ENCODE assay signal across 1 cellular context in genomic region chr16:31206776-31207175, GRCh38.
TF ChIP-seq lines count a peak whose summit lies in the region.

No MANE protein-coding gene starts in this region.

TF ChIP-seq in HepG2, 621 proteins besides CTCF, POLR2A, EP300 and RAD21 (continued from another document and continues in another):
- TF ChIP-seq ZNF142 (CRISPR knock-in tag; IDR thresholded peaks at IDR 0.05): no peak
- no peak for TF ChIP-seq ZBTB40 (IDR thresholded peaks at IDR 0.05)
- no peak for TF ChIP-seq ZBTB40 (CRISPR knock-in tag; IDR thresholded peaks at IDR 0.05)
- no peak for TF ChIP-seq ATF7 (IDR thresholded peaks at IDR 0.05)
- no peak for TF ChIP-seq ATF7 (CRISPR knock-in tag; IDR thresholded peaks at IDR 0.05)
- no peak for TF ChIP-seq ZNF574 (CRISPR knock-in tag; IDR thresholded peaks at IDR 0.05)
- TF ChIP-seq MLLT10 (CRISPR knock-in tag; IDR thresholded peaks at IDR 0.05): no peak
- TF ChIP-seq MAF1 (CRISPR knock-in tag; IDR thresholded peaks at IDR 0.05; ENCODE audit: borderline replicate concordance): no peak
- no peak for TF ChIP-seq IKZF4 (CRISPR knock-in tag; IDR thresholded peaks at IDR 0.05; ENCODE audit: borderline replicate concordance, low read depth, not compliant biosample characterization)
- TF ChIP-seq REL (CRISPR knock-in tag; conservative IDR thresholded peaks at IDR 0.05): no peak
- no peak for TF ChIP-seq ZC3H4 (CRISPR knock-in tag; IDR thresholded peaks at IDR 0.05; ENCODE audit: borderline replicate concordance)
- TF ChIP-seq ELK4 (CRISPR knock-in tag; IDR thresholded peaks at IDR 0.05; ENCODE audit: borderline replicate concordance): no peak
- no peak for TF ChIP-seq ZFAT (CRISPR knock-in tag; conservative IDR thresholded peaks at IDR 0.05)
- TF ChIP-seq SKIL (CRISPR knock-in tag; IDR thresholded peaks at IDR 0.05; ENCODE audit: borderline replicate concordance): no peak
- no peak for TF ChIP-seq ARHGAP35 (CRISPR knock-in tag; IDR thresholded peaks at IDR 0.05; ENCODE audit: borderline replicate concordance)
- TF ChIP-seq ELF3 (CRISPR knock-in tag; IDR thresholded peaks at IDR 0.05): 0 out of 2 replicates have a peak, but pooled peaks have one; percentile 32
- no peak for TF ChIP-seq DNMT1 (CRISPR knock-in tag; IDR thresholded peaks at IDR 0.05)
- TF ChIP-seq ZNF326 (CRISPR knock-in tag; IDR thresholded peaks at IDR 0.05; ENCODE audit: borderline replicate concordance): no peak
- peak; percentile 21; the same call in 1 of the 2 replicates for TF ChIP-seq KDM6A (CRISPR knock-in tag; IDR thresholded peaks at IDR 0.05; ENCODE audit: low read depth)
- TF ChIP-seq MNT (IDR thresholded peaks at IDR 0.05): no peak
- TF ChIP-seq MED13 (CRISPR knock-in tag; IDR thresholded peaks at IDR 0.05): no peak
- TF ChIP-seq ZFP62 (CRISPR knock-in tag; IDR thresholded peaks at IDR 0.05): no peak
- TF ChIP-seq RFXANK (CRISPR knock-in tag; IDR thresholded peaks at IDR 0.05): no peak
- TF ChIP-seq HNF4A (CRISPR knock-in tag; IDR thresholded peaks at IDR 0.05): no peak
- TF ChIP-seq ZNF20 (CRISPR knock-in tag; IDR thresholded peaks at IDR 0.05): no peak
- no peak for TF ChIP-seq ZNF44 (CRISPR knock-in tag; IDR thresholded peaks at IDR 0.05)
- TF ChIP-seq ZNF317 (CRISPR knock-in tag; IDR thresholded peaks at IDR 0.05): no peak
- TF ChIP-seq ZNF382 (CRISPR knock-in tag; IDR thresholded peaks at IDR 0.05; ENCODE audit: borderline replicate concordance): no peak
- TF ChIP-seq ZBTB37 (CRISPR knock-in tag; IDR thresholded peaks at IDR 0.05): no peak
- TF ChIP-seq TRIM24 (CRISPR knock-in tag; IDR thresholded peaks at IDR 0.05): no peak
- peak; percentile 73 for TF ChIP-seq SALL1 (CRISPR knock-in tag; IDR thresholded peaks at IDR 0.05)
- no peak for TF ChIP-seq ZNF839 (CRISPR knock-in tag; IDR thresholded peaks at IDR 0.05; ENCODE audit: borderline replicate concordance)
